ENCODE assay signal across 8 cellular contexts in genomic region chr14:90815567-90815816, GRCh38. TPM values are rescaled to one million over a fixed set of nuclear protein-coding genes. Genes with fewer than 3 reads are reported as not detected.
DNase-seq lines count a peak whose midpoint lies in the region; ATAC-seq and TF ChIP-seq lines count a peak whose summit lies in the region.

No MANE protein-coding gene starts in this region.

- no peak for ATAC-seq in activated CD8-positive, alpha-beta memory T cell treated with anti-CD3 and anti-CD28 coated beads, Interleukin-2, amount 10 ng/mL, durations not matched to agents 7 days and 5 days
- no peak for ATAC-seq in GM21381 (IDR thresholded peaks at IDR 0.05; ENCODE audit: unreplicated experiment)

- no peak overlapping the region for H2AK5ac ChIP-seq in mesendoderm (ENCODE audit: low read length)

- H3K79me1 ChIP-seq in mesendoderm (ENCODE audit: low read length): peaks cover 6% of the 10 kb centered on the region

- DNase-seq in activated CD8-positive, alpha-beta memory T cell treated with anti-CD3 and anti-CD28 coated beads, Interleukin-2, amount 10 ng/mL, durations not matched to agents 7 days and 5 days: no peak
- no peak for DNase-seq in activated CD8-positive, alpha-beta memory T cell treated with anti-CD3 and anti-CD28 coated beads for 24 hours
- DNase-seq in breast epithelium (ENCODE audit: low spot score in 2 of 2) (no peak), mesendoderm (no peak), tibial nerve (ENCODE audit: low spot score in 2 of 2) (no peak), COLO829 (ENCODE audit: low spot score) (no peak)
- DNase-seq in activated CD4-positive, CD25-positive, alpha-beta regulatory T cell (lab: John Stamatoyannopoulos, UW): no peak

- H3K56ac ChIP-seq in mesendoderm (ENCODE audit: low read length): peak overlapping the region; percentile 96

- no peak overlapping the region for H2BK120ac ChIP-seq in mesendoderm (ENCODE audit: low read depth, low read length)

- no peak for TF ChIP-seq POLR2A in breast epithelium (IDR thresholded peaks at IDR 0.05)
- no peak for TF ChIP-seq POLR2A in tibial nerve (IDR thresholded peaks at IDR 0.05)

- H3K36me3 ChIP-seq in breast epithelium (no peaks in the 10 kb centered on the region), mesendoderm (ENCODE audit: control insufficient read depth, insufficient read depth, low read length) (no peaks in the 10 kb centered on the region), tibial nerve (no peaks in the 10 kb centered on the region)

- TF ChIP-seq CTCF in breast epithelium (IDR thresholded peaks at IDR 0.05) (no peak), tibial nerve (IDR thresholded peaks at IDR 0.05) (no peak)

- H4K8ac ChIP-seq in mesendoderm (ENCODE audit: low read depth, low read length): no peak overlapping the region

- CTCF ChIA-PET in activated CD8-positive, alpha-beta memory T cell treated with anti-CD3 and anti-CD28 coated beads, Interleukin-2, amount 10 ng/mL, durations not matched to agents 7 days and 5 days (lab: Charles Lee): interaction anchor here (1.1 kb wide), 1 partner anchor 14 kb away, joined by 4 read pairs; no protein-coding TSS in a partner anchor

- no peak overlapping the region for H2BK5ac ChIP-seq in mesendoderm (ENCODE audit: low read length)

- H3K9me3 Mint-ChIP-seq in activated CD8-positive, alpha-beta memory T cell treated with anti-CD3 and anti-CD28 coated beads, Interleukin-2, amount 10 ng/mL, durations not matched to agents 7 days and 5 days (ENCODE audit: low read depth): no peaks in the 10 kb centered on the region

- no CpG with 5 or more reads among the region's 6 CpGs for WGBS in mesendoderm (ENCODE audit: extremely low coverage, insufficient coverage, low lambda C conversion rate)
- 10 to 12% methylated on average over 6 of the region's 6 CpGs for WGBS in tibial nerve, 2 donors

- no peaks in the 10 kb centered on the region for H3K79me2 ChIP-seq in mesendoderm (ENCODE audit: control insufficient read depth, insufficient read depth, low read length)

- no peak overlapping the region for H4K5ac ChIP-seq in mesendoderm (ENCODE audit: low read length)

- no peaks in the 10 kb centered on the region for H3K36me3 Mint-ChIP-seq in activated CD8-positive, alpha-beta memory T cell treated with anti-CD3 and anti-CD28 coated beads, Interleukin-2, amount 10 ng/mL, durations not matched to agents 7 days and 5 days

- peaks cover 15% of the 10 kb centered on the region for H3K27me3 Mint-ChIP-seq in activated CD8-positive, alpha-beta memory T cell treated with anti-CD3 and anti-CD28 coated beads, Interleukin-2, amount 10 ng/mL, durations not matched to agents 7 days and 5 days

- H3K27ac ChIP-seq in breast epithelium: no peak overlapping the region
- H3K27ac ChIP-seq in mesendoderm (ENCODE audit: low read depth, low read length): no peak overlapping the region
- H3K27ac ChIP-seq in tibial nerve: peak overlapping the region in 2 of 4 donors; percentile 40 to 81

- H2BK15ac ChIP-seq in mesendoderm (replicated peaks; ENCODE audit: low read depth): no peak overlapping the region

- peaks cover 0 to 10% of the 10 kb centered on the region in 2 donors for H3K4me1 ChIP-seq in breast epithelium
- H3K4me1 ChIP-seq in mesendoderm (ENCODE audit: control insufficient read depth, low read depth, low read length): no peaks in the 10 kb centered on the region
- peaks cover 0 to 26% (median 9%) of the 10 kb centered on the region in 4 donors for H3K4me1 ChIP-seq in tibial nerve

- H3K4me1 Mint-ChIP-seq in activated CD8-positive, alpha-beta memory T cell treated with anti-CD3 and anti-CD28 coated beads, Interleukin-2, amount 10 ng/mL, durations not matched to agents 7 days and 5 days: peaks cover under 1% of the 10 kb centered on the region

- no peak overlapping the region for H3K23ac ChIP-seq in mesendoderm (ENCODE audit: low read length)

- intact Hi-C loops in breast epithelium (cut with DNase I; ENCODE audit: low total_unique reads): no loop called here

- H3K9me3 ChIP-seq in breast epithelium (no peaks in the 10 kb centered on the region), tibial nerve (no peaks in the 10 kb centered on the region)

- H3K9ac ChIP-seq in mesendoderm (ENCODE audit: low read length): peak overlapping the region; percentile 76

- H3K4ac ChIP-seq in mesendoderm (ENCODE audit: low read depth, low read length): peak overlapping the region; percentile 77

- H3K27me3 ChIP-seq in breast epithelium (no peaks in the 10 kb centered on the region), mesendoderm (ENCODE audit: insufficient read depth, low read length, poor library complexity) (no peaks in the 10 kb centered on the region), tibial nerve (no peaks in the 10 kb centered on the region)

- peak overlapping the region; percentile 20 for H3K4me2 ChIP-seq in mesendoderm (ENCODE audit: low read length)

- peak overlapping the region; percentile 57 for H3K4me3 Mint-ChIP-seq in activated CD8-positive, alpha-beta memory T cell treated with anti-CD3 and anti-CD28 coated beads, Interleukin-2, amount 10 ng/mL, durations not matched to agents 7 days and 5 days

- H3K4me3 ChIP-seq in breast epithelium (peak overlapping the region; percentile 61 to 88 (median 73)), mesendoderm (ENCODE audit: low read length) (peak overlapping the region; percentile 58), tibial nerve (peak overlapping the region; percentile 55 to 79 (median 65))

- no peak overlapping the region for H3K27ac Mint-ChIP-seq in activated CD8-positive, alpha-beta memory T cell treated with anti-CD3 and anti-CD28 coated beads, Interleukin-2, amount 10 ng/mL, durations not matched to agents 7 days and 5 days

- peak overlapping the region; percentile 92 for H3K18ac ChIP-seq in mesendoderm (ENCODE audit: low read length)

- no peak for TF ChIP-seq EP300 in tibial nerve (IDR thresholded peaks at IDR 0.05)

RNA-seq across cellular contexts. Expression of gene TTC7B, which starts 0.7 kb away (rescaled TPM):
- 1 to 10 TPM; 4.9 to 8.3 TPM for total RNA-seq in activated CD8-positive, alpha-beta memory T cell treated with anti-CD3 and anti-CD28 coated beads, Interleukin-2, amount 10 ng/mL, durations not matched to agents 7 days and 5 days
- total RNA-seq in breast epithelium: 10 to 100 TPM; 14.0 to 29.1 (median 22.0) TPM
- polyA plus RNA-seq in mesendoderm (2013, experiment 1 of 2): 15.6 TPM
- polyA plus RNA-seq in mesendoderm (2013, experiment 2 of 2): 17.0 TPM
- 10 to 100 TPM; 25.9 to 44.1 (median 34.4) TPM for total RNA-seq in tibial nerve
